ENCODE assay signal across 12 cellular contexts in the genomic region with DNA sequence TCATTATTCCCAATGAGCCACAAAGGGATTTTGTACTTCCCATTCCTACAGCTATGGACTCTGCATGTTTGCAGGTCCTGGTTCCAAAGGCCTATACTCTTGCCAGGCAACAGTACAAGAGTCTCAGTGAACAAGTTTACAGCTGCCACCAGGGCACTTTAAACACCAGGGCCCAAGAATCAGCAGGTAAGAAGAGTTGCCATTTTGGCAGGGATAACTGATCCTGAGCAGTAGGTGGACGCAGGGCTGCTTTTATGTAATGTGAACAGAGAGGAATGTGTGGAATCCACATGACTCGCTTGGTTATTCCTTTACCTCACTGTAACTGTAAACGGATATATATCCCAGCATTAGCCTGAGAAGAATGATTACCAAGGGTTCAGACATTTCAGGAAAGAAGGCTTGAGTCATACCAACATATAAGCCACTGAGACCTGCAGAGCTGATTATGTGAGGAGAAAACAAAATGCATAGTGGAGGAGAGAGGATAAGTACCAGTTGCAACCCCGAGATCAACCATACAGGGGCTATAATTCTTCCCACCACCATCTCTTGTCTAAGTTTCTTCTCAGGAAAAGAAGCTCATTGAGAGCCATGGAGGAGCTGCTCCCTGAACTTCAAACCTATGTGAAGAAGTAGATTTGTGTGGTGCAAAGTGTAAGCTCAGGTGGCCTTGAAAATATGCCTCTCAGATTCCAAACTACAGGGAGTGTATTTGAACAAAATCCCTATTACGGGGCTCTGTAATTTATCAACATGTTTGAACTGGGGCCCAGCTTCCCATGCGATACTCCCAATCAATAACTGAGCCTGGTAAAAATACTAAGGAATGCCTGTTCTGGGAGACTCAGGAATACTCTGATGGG. TPM values are rescaled to one million over a fixed set of nuclear protein-coding genes. Genes with fewer than 3 reads are reported as not detected.
DNase-seq lines count a peak whose midpoint lies in the region; ATAC-seq and TF ChIP-seq lines count a peak whose summit lies in the region.
"Had no signal": no experiment of that assay in that cellular context is flagged by ENCODE, and none has a peak within 500 bp of the region (broad histone marks: within the 10 kb centered on the region; RNA-seq: fewer than 3 reads in every experiment).

No MANE protein-coding gene starts in this region.

- H3K27me3 ChIP-seq in HCT116 (ENCODE audit: insufficient read depth, low read length) (no peaks in the 10 kb centered on the region), ascending aorta (no peaks in the 10 kb centered on the region)
- H3K27me3 ChIP-seq: BE2C, colonic mucosa had no signal

- H3K36me3 ChIP-seq in HCT116 (ENCODE audit: control insufficient read depth in 1 of 2, insufficient read depth in 2 of 2, low read length in 2 of 2) (no peaks in the 10 kb centered on the region), ascending aorta (no peaks in the 10 kb centered on the region)
- H3K36me3 ChIP-seq: colonic mucosa had no signal

- peak overlapping the region; percentile 34 for H3K4me2 ChIP-seq in HCT116 (ENCODE audit: low read length)

- no TSS peak for BruUV-seq in HCT116 (replicated peaks; lab: Mats Ljungman, UMichigan)

- ATAC-seq in HCT116 = peak; percentile 86

- no peak for TF ChIP-seq RAD21 in HCT116 (IDR thresholded peaks at IDR 0.05; ENCODE audit: low read depth)

- H3K9me3 ChIP-seq in HCT116 (ENCODE audit: control insufficient read depth in 1 of 2, insufficient read depth in 1 of 2, low read depth in 1 of 2, low read length in 2 of 2) (no peaks in the 10 kb centered on the region), ascending aorta (no peaks in the 10 kb centered on the region)
- H3K9me3 ChIP-seq: BE2C, colonic mucosa had no signal

- DNase-seq in 8988T (peak; percentile 34), HCT116 (ENCODE audit: low read depth, low spot score) (peak; percentile 26), ascending aorta (ENCODE audit: low spot score in 2 of 2) (no peak), iPS-NIHi7 (ENCODE audit: extremely low spot score) (peak; percentile 14), activated gamma-delta T cell treated with Interleukin-2 at 50 U/mL for 16 hours (no peak), occipital lobe (lab: John Stamatoyannopoulos, UW) (no peak), NCI-H187 (lab: John Stamatoyannopoulos, UW) (no peak), HUDEP-2 (lab: John Stamatoyannopoulos, UW; ENCODE audit: unreplicated experiment in 76 of 76) (no peak)
- DNase-seq: BE2C, colonic mucosa, NCI-H1694 had no signal

- H3K9me2 ChIP-seq in HCT116 (ENCODE audit: insufficient read depth) = no peaks in the 10 kb centered on the region

- CTCF ChIA-PET in HCT116 (lab: Charles Lee) = interaction anchor here (1.2 kb wide), 1 partner anchor 21 kb away, joined by 3 read pairs; no protein-coding TSS in a partner anchor

- TF ChIP-seq POLR2A in HCT116 (IDR thresholded peaks at IDR 0.05; ENCODE audit: borderline replicate concordance, extremely low read depth, insufficient read depth, insufficient read length) = no peak

- intact Hi-C loops in HCT116 (cut with micrococcal nuclease) (no loop called here), ascending aorta (cut with DNase I) (no loop called here)

- peaks cover 98% of the 10 kb centered on the region for H3K79me2 ChIP-seq in HCT116 (ENCODE audit: insufficient read depth, low read length)

- no peak overlapping the region for H2AFZ ChIP-seq in HCT116 (ENCODE audit: low read depth, low read length, poor library complexity, severe bottlenecking)

- TF ChIP-seq CTCF in HCT116 (IDR thresholded peaks at IDR 0.05 in 2 of 3, conservative IDR thresholded peaks at IDR 0.05 in 1 of 3; ENCODE audit: borderline replicate concordance in 1 of 3, insufficient read depth in 1 of 3, low read depth in 2 of 3, low read length in 2 of 3) (no peak), ascending aorta (IDR thresholded peaks at IDR 0.05) (no peak)

- POLR2A ChIA-PET in HCT116 (lab: Charles Lee) = no interaction called here

- no peak overlapping the region; the same call in 1 of the 2 replicates for H3K9ac ChIP-seq in HCT116 (ENCODE audit: low read length)

- no peak overlapping the region for H3K4me3 ChIP-seq in HCT116 (replicated peaks in 1 of 2; ENCODE audit: low read depth in 1 of 2, low read length in 2 of 2)
- H3K4me3 ChIP-seq in ascending aorta = no peak overlapping the region
- H3K4me3 ChIP-seq: colonic mucosa, SK-N-MC had no signal

- RAD21 ChIA-PET in HCT116 (lab: Charles Lee; ENCODE audit: low non-redundant PET in 1 of 2, low total read pairs in 2 of 2, uncharacterized antibody in 2 of 2, unreplicated experiment in 2 of 2) = no interaction called here

- H3K4me1 ChIP-seq in HCT116 (ENCODE audit: control insufficient read depth in 1 of 2, insufficient read depth in 2 of 2, low read length in 2 of 2) = peaks cover 6 to 24% of the 10 kb centered on the region in 2 experiments; a peak in 3 of 4 replicates
- H3K4me1 ChIP-seq in ascending aorta = peaks cover 8 to 26% of the 10 kb centered on the region in 2 donors
- H3K4me1 ChIP-seq: BE2C, colonic mucosa had no signal

- H3K27ac ChIP-seq in HCT116 (ENCODE audit: low read depth, low read length) = no peak overlapping the region
- peak overlapping the region; percentile 64 to 66 for H3K27ac ChIP-seq in ascending aorta
- H3K27ac ChIP-seq: colonic mucosa, SK-N-MC had no signal

- H4K20me1 ChIP-seq in HCT116 (ENCODE audit: insufficient read depth) = no peaks in the 10 kb centered on the region

TF ChIP-seq in HCT116, 20 proteins besides CTCF, POLR2A, EP300 and RAD21:
- no peak for TF ChIP-seq ELF1 (IDR thresholded peaks at IDR 0.05; ENCODE audit: borderline replicate concordance, low read depth)
- TF ChIP-seq, protein P1, sequence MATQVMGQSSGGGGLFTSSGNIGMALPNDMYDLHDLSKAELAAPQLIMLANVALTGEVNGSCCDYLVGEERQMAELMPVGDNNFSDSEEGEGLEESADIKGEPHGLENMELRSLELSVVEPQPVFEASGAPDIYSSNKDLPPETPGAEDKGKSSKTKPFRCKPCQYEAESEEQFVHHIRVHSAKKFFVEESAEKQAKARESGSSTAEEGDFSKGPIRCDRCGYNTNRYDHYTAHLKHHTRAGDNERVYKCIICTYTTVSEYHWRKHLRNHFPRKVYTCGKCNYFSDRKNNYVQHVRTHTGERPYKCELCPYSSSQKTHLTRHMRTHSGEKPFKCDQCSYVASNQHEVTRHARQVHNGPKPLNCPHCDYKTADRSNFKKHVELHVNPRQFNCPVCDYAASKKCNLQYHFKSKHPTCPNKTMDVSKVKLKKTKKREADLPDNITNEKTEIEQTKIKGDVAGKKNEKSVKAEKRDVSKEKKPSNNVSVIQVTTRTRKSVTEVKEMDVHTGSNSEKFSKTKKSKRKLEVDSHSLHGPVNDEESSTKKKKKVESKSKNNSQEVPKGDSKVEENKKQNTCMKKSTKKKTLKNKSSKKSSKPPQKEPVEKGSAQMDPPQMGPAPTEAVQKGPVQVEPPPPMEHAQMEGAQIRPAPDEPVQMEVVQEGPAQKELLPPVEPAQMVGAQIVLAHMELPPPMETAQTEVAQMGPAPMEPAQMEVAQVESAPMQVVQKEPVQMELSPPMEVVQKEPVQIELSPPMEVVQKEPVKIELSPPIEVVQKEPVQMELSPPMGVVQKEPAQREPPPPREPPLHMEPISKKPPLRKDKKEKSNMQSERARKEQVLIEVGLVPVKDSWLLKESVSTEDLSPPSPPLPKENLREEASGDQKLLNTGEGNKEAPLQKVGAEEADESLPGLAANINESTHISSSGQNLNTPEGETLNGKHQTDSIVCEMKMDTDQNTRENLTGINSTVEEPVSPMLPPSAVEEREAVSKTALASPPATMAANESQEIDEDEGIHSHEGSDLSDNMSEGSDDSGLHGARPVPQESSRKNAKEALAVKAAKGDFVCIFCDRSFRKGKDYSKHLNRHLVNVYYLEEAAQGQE (IDR thresholded peaks at IDR 0.05; ENCODE audit: low read depth) = no peak

RNA-seq across cellular contexts. Expression of a gene that starts 24.6 kb away (rescaled TPM):
- 18.4 TPM for total RNA-seq in HCT116 (2021; ENCODE audit: unreplicated experiment)
- polyA plus RNA-seq in HCT116 (2012) = 3.3 and 4.2 TPM in 2 replicates
- 22.9 TPM for total RNA-seq in ascending aorta
- 66.1 TPM for total RNA-seq in occipital lobe

Comparison
In these comparisons a context has a peak if more than half of its experiments do, and no peak if none do; other contexts are left out.
1. DNase-seq: peak in 8988T (single experiment), HCT116 (single experiment) and iPS-NIHi7 (single experiment); none in ascending aorta (0 of 2), activated gamma-delta T cell treated with Interleukin-2 at 50 U/mL for 16 hours (single experiment), occipital lobe (single experiment), NCI-H187 (0 of 2) and HUDEP-2 (0 of 76).